18 cellular contexts compared by ENCODE assay signal in genomic region chr3:71039332-71039731, GRCh38.
DNase-seq lines count a peak whose midpoint lies in the region; ATAC-seq and TF ChIP-seq lines count a peak whose summit lies in the region.
"Had no signal": no experiment of that assay in that cellular context is flagged by ENCODE, and none has a peak within 500 bp of the region (broad histone marks: within the 10 kb centered on the region; RNA-seq: fewer than 3 reads in every experiment).

No MANE protein-coding gene starts in this region.

- H3K27ac Mint-ChIP-seq in activated CD4-positive, alpha-beta T cell treated with anti-CD3 and anti-CD28 coated beads for 36 hours = peak overlapping the region; percentile 59
- peak overlapping the region; percentile 47 for H3K27ac Mint-ChIP-seq in activated naive CD8-positive, alpha-beta T cell
- H3K27ac Mint-ChIP-seq in natural killer cell = peak overlapping the region; percentile 81 to 82
- H3K27ac Mint-ChIP-seq: progenitor cell of endocrine pancreas had no signal

- no peak overlapping the region for H2AK5ac ChIP-seq in mesendoderm (ENCODE audit: low read length)

- no peak overlapping the region for H3K4me3 ChIP-seq in KMS-11 (IDR thresholded peaks at IDR 0.05; ENCODE audit: insufficient read depth, low read depth, low read length)
- H3K4me3 ChIP-seq in mesendoderm (ENCODE audit: low read length) = no peak overlapping the region
- no peak overlapping the region for H3K4me3 ChIP-seq in spleen
- H3K4me3 ChIP-seq: smooth muscle cell, stomach had no signal

- H2BK120ac ChIP-seq in mesendoderm (ENCODE audit: low read depth, low read length) = no peak overlapping the region

- H3K4me2 ChIP-seq in KMS-11 (peak overlapping the region; percentile 44), mesendoderm (ENCODE audit: low read length) (no peak overlapping the region)
- H3K4me2 ChIP-seq: smooth muscle cell had no signal

- peak; percentile 82 for ATAC-seq in activated CD4-positive, alpha-beta T cell treated with anti-CD3 and anti-CD28 coated beads for 36 hours
- peak; percentile 54 to 74 (median 58) for ATAC-seq in natural killer cell
- ATAC-seq: foreskin keratinocyte, left ventricle myocardium superior had no signal

- no peak overlapping the region for H4K5ac ChIP-seq in mesendoderm (ENCODE audit: low read length)

- H3K9ac ChIP-seq in KMS-11 = no peak overlapping the region
- H3K9ac ChIP-seq in mesendoderm (ENCODE audit: low read length) = no peak overlapping the region

- no CpG with 5 or more reads among the region's 6 CpGs for WGBS in mesendoderm (ENCODE audit: extremely low coverage, insufficient coverage, low lambda C conversion rate)
- WGBS in spleen, 5 donors = 60 to 82% (median 78%) methylated on average over 6 of the region's 6 CpGs

- no peak overlapping the region for H2BK15ac ChIP-seq in mesendoderm (replicated peaks; ENCODE audit: low read depth)

- H3K79me1 ChIP-seq in mesendoderm (ENCODE audit: low read length) = no peaks in the 10 kb centered on the region

- CTCF ChIA-PET in activated CD4-positive, alpha-beta T cell treated with anti-CD3 and anti-CD28 coated beads for 36 hours (lab: Charles Lee) = interaction anchor here (0.7 to 1.5 kb wide), 2 partner anchors 17 to 63 kb away, joined by 3 to 4 read pairs; no protein-coding TSS in a partner anchor

- TF ChIP-seq CTCF in KMS-11 (conservative IDR thresholded peaks at IDR 0.05; ENCODE audit: low read depth, low read length) (no peak), natural killer cell (IDR thresholded peaks at IDR 0.05) (no peak), spleen (IDR thresholded peaks at IDR 0.05 in 8 of 11, conservative IDR thresholded peaks at IDR 0.05 in 3 of 11) (no peak)

- no peaks in the 10 kb centered on the region for H3K27me3 Mint-ChIP-seq in activated CD4-positive, alpha-beta T cell treated with anti-CD3 and anti-CD28 coated beads for 36 hours
- no peaks in the 10 kb centered on the region for H3K27me3 Mint-ChIP-seq in activated naive CD8-positive, alpha-beta T cell
- no peaks in the 10 kb centered on the region for H3K27me3 Mint-ChIP-seq in natural killer cell (ENCODE audit: low read depth in 2 of 2)
- H3K27me3 Mint-ChIP-seq: progenitor cell of endocrine pancreas had no signal

- H3K27me3 ChIP-seq in KMS-11 (ENCODE audit: insufficient read depth, low read depth) (no peaks in the 10 kb centered on the region), mesendoderm (ENCODE audit: insufficient read depth, low read length, poor library complexity) (no peaks in the 10 kb centered on the region), spleen (replicated peaks in 1 of 7) (no peaks in the 10 kb centered on the region)
- H3K27me3 ChIP-seq: foreskin keratinocyte, stomach had no signal

- peak overlapping the region; percentile 15 for H3K4me3 Mint-ChIP-seq in activated CD4-positive, alpha-beta T cell treated with anti-CD3 and anti-CD28 coated beads for 36 hours
- peak overlapping the region; percentile 10 for H3K4me3 Mint-ChIP-seq in activated naive CD8-positive, alpha-beta T cell
- peak overlapping the region; percentile 13 for H3K4me3 Mint-ChIP-seq in natural killer cell

- no peaks in the 10 kb centered on the region; the same call in 1 of the 2 replicates for H3K79me2 ChIP-seq in KMS-11 (ENCODE audit: insufficient read depth, low read depth)
- H3K79me2 ChIP-seq in mesendoderm (ENCODE audit: control insufficient read depth, insufficient read depth, low read length) = no peaks in the 10 kb centered on the region

- peaks cover 77% of the 10 kb centered on the region for H3K36me3 Mint-ChIP-seq in activated CD4-positive, alpha-beta T cell treated with anti-CD3 and anti-CD28 coated beads for 36 hours (ENCODE audit: low read depth)
- peaks cover 30% of the 10 kb centered on the region for H3K36me3 Mint-ChIP-seq in activated naive CD8-positive, alpha-beta T cell
- H3K36me3 Mint-ChIP-seq in natural killer cell = peaks cover 8% of the 10 kb centered on the region

- peaks cover 43% of the 10 kb centered on the region for H3K4me1 ChIP-seq in KMS-11 (ENCODE audit: low read depth, poor library complexity, severe bottlenecking)
- H3K4me1 ChIP-seq in mesendoderm (ENCODE audit: control insufficient read depth, low read depth, low read length) = no peaks in the 10 kb centered on the region
- H3K4me1 ChIP-seq in spleen = peaks cover 0 to 73% (median 19%) of the 10 kb centered on the region in 6 donors

- POLR2A ChIA-PET in activated CD4-positive, alpha-beta T cell treated with anti-CD3 and anti-CD28 coated beads for 36 hours (lab: Charles Lee) = interaction anchor here (0.7 kb wide), 1 partner anchor 53 kb away, joined by 5 read pairs; no protein-coding TSS in a partner anchor

- no peak overlapping the region for H2BK5ac ChIP-seq in mesendoderm (ENCODE audit: low read length)

- H3K23ac ChIP-seq in mesendoderm (ENCODE audit: low read length) = no peak overlapping the region

- no peak overlapping the region for H2AFZ ChIP-seq in KMS-11 (ENCODE audit: low read depth)

- H3K56ac ChIP-seq in mesendoderm (ENCODE audit: low read length) = no peak overlapping the region

- intact Hi-C loops in activated CD4-positive, alpha-beta T cell treated with anti-CD3 and anti-CD28 coated beads for 36 hours (cut with DNase I, micrococcal nuclease) = no loop called here
- intact Hi-C loops in natural killer cell (cut with micrococcal nuclease) (no loop called here), spleen (cut with DNase I; ENCODE audit: low total_unique reads) (no loop called here)

- no peaks in the 10 kb centered on the region for H3K36me3 ChIP-seq in KMS-11 (ENCODE audit: insufficient read depth)
- no peaks in the 10 kb centered on the region for H3K36me3 ChIP-seq in mesendoderm (ENCODE audit: control insufficient read depth, insufficient read depth, low read length)
- H3K36me3 ChIP-seq in spleen = peaks cover 0 to 96% (median 40%) of the 10 kb centered on the region in 6 donors
- H3K36me3 ChIP-seq: WERI-Rb-1 had no signal

- H3K9me3 Mint-ChIP-seq in activated CD4-positive, alpha-beta T cell treated with anti-CD3 and anti-CD28 coated beads for 36 hours (ENCODE audit: low read depth) = no peaks in the 10 kb centered on the region
- H3K9me3 Mint-ChIP-seq in activated naive CD8-positive, alpha-beta T cell (ENCODE audit: low read depth) = no peaks in the 10 kb centered on the region
- no peaks in the 10 kb centered on the region for H3K9me3 Mint-ChIP-seq in natural killer cell

- peaks cover 82% of the 10 kb centered on the region for H3K4me1 Mint-ChIP-seq in activated CD4-positive, alpha-beta T cell treated with anti-CD3 and anti-CD28 coated beads for 36 hours
- H3K4me1 Mint-ChIP-seq in activated naive CD8-positive, alpha-beta T cell (ENCODE audit: low read depth) = peaks cover 91% of the 10 kb centered on the region
- peaks cover 46 to 58% of the 10 kb centered on the region in 2 donors for H3K4me1 Mint-ChIP-seq in natural killer cell

- H3K4ac ChIP-seq in mesendoderm (ENCODE audit: low read depth, low read length) = no peak overlapping the region

- no peak overlapping the region for H4K8ac ChIP-seq in mesendoderm (ENCODE audit: low read depth, low read length)

- no peaks in the 10 kb centered on the region for H4K20me1 ChIP-seq in KMS-11 (ENCODE audit: insufficient read depth)

- H3K27ac ChIP-seq in KMS-11 = peak overlapping the region; percentile 39; the same call in 1 of the 2 replicates
- no peak overlapping the region for H3K27ac ChIP-seq in mesendoderm (ENCODE audit: low read depth, low read length)
- peak overlapping the region in 1 of 8 donors; percentile 12 for H3K27ac ChIP-seq in spleen
- H3K27ac ChIP-seq: foreskin keratinocyte, stomach, WERI-Rb-1 had no signal

- H3K9me3 ChIP-seq in spleen = no peaks in the 10 kb centered on the region
- H3K9me3 ChIP-seq: stomach had no signal

- peak; percentile 36 for DNase-seq in activated CD4-positive, alpha-beta T cell treated with anti-CD3 and anti-CD28 coated beads for 36 hours
- DNase-seq in activated CD4-positive, alpha-beta T cell treated with anti-CD3 and anti-CD28 coated beads for 4 hours = no peak
- DNase-seq in natural killer cell = no peak
- no peak for DNase-seq in mesendoderm
- DNase-seq in NCI-H345 treated with DMSO at 0.1 percent for 48 hours (lab: John Stamatoyannopoulos, UW; ENCODE audit: unreplicated experiment) = no peak
- DNase-seq in spleen = no peak
- DNase-seq: 8988T, aorta, C1 segment of cervical spinal cord, foreskin keratinocyte, left ventricle myocardium superior, NCI-H1048, stomach, WERI-Rb-1 had no signal

- no peak for TF ChIP-seq POLR2A in spleen (IDR thresholded peaks at IDR 0.05)

- H3K18ac ChIP-seq in mesendoderm (ENCODE audit: low read length) = no peak overlapping the region
